ENCODE assay signal across 1 cellular context in the genomic region with DNA sequence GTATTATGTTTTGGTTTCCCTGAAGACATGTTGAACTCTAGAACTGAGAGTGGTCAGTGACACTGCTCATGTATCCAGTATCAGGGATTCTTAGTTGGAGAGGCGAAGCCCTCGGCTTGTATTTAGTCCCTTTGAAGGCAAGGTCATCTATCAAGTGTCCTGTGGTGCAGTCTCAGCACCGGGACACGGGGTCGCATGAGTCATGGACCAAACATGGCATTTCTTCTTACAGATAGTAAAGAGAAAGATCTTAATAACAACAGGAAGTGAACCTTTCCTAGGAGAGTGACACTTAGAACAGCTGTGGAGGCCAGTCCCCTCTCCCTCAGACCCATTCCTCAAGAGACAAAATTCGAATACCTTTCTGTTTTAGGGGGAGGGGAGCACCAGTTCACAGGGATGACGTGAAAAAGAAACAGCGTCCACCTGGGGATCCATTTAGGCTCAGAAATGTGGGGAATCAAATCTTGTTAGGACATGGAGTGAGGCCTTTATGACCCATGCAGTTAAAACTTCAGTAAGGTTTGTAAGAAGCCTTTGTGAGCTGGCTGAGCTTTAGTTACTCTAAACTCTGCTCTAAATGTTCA.
A peak's percentile ranks its signal among the peaks of the same experiment; 100 is the strongest.
TF ChIP-seq lines count a peak whose summit lies in the region.

No MANE protein-coding gene starts in this region.

TF ChIP-seq in K562, 482 proteins besides CTCF, POLR2A, EP300 and RAD21 (continued from another document and continues in another):
- TF ChIP-seq, protein P1, sequence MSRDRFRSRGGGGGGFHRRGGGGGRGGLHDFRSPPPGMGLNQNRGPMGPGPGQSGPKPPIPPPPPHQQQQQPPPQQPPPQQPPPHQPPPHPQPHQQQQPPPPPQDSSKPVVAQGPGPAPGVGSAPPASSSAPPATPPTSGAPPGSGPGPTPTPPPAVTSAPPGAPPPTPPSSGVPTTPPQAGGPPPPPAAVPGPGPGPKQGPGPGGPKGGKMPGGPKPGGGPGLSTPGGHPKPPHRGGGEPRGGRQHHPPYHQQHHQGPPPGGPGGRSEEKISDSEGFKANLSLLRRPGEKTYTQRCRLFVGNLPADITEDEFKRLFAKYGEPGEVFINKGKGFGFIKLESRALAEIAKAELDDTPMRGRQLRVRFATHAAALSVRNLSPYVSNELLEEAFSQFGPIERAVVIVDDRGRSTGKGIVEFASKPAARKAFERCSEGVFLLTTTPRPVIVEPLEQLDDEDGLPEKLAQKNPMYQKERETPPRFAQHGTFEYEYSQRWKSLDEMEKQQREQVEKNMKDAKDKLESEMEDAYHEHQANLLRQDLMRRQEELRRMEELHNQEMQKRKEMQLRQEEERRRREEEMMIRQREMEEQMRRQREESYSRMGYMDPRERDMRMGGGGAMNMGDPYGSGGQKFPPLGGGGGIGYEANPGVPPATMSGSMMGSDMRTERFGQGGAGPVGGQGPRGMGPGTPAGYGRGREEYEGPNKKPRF (IDR thresholded peaks at IDR 0.05; ENCODE audit: low read depth, low read length): no peak
- TF ChIP-seq HDAC2 (IDR thresholded peaks at IDR 0.05) (peak; percentile 65), HDAC1 (IDR thresholded peaks at IDR 0.05) (peak in 1 of 2 experiments; percentile 73; a peak in 2 of 4 replicates), NRF1 (conservative IDR thresholded peaks at IDR 0.05 in 1 of 2, IDR thresholded peaks at IDR 0.05 in 1 of 2) (0 out of 4 replicates have a peak, but pooled peaks have one; percentile 23 to 38), GABPA (tag; conservative IDR thresholded peaks at IDR 0.05; ENCODE audit: low read depth) (peak; percentile 59; the same call in 1 of the 2 replicates), NFE2 (IDR thresholded peaks at IDR 0.05; ENCODE audit: low read depth) (peak; percentile 70), ZNF76 (CRISPR knock-in tag; IDR thresholded peaks at IDR 0.05; ENCODE audit: borderline replicate concordance) (no peak), ZBED1 (IDR thresholded peaks at IDR 0.05) (peak; percentile 86; the same call in 1 of the 2 replicates), MAFF (IDR thresholded peaks at IDR 0.05; ENCODE audit: low read length) (peak; percentile 29; the same call in 1 of the 2 replicates), FOS (IDR thresholded peaks at IDR 0.05; ENCODE audit: extremely low read depth, insufficient read length) (peak; percentile 71), TBP (optimal IDR thresholded peaks at IDR 0.05; ENCODE audit: low read depth, low read length) (peak; percentile 59), C11orf30 (IDR thresholded peaks at IDR 0.05; ENCODE audit: low read depth) (peak; percentile 26; the same call in 1 of the 2 replicates), MAZ (CRISPR knock-in tag; conservative IDR thresholded peaks at IDR 0.05 in 1 of 2, IDR thresholded peaks at IDR 0.05 in 1 of 2) (peak in 1 of 2 experiments; percentile 46; a peak in 1 of 4 replicates), MTA1 (IDR thresholded peaks at IDR 0.05; ENCODE audit: borderline replicate concordance) (peak; percentile 29; the same call in 1 of the 2 replicates), KLF13 (tag; IDR thresholded peaks at IDR 0.05; ENCODE audit: borderline replicate concordance, low read depth) (0 out of 2 replicates have a peak, but pooled peaks have one; percentile 25), SIN3A (IDR thresholded peaks at IDR 0.05; ENCODE audit: borderline replicate concordance in 2 of 2, control insufficient read depth in 1 of 2, low read depth in 2 of 2, low read length in 2 of 2) (peak in 1 of 2 experiments; percentile 40; a peak in 1 of 4 replicates), NCOR1 (IDR thresholded peaks at IDR 0.05) (peak; percentile 81), LARP7 (IDR thresholded peaks at IDR 0.05) (no peak), JUND (IDR thresholded peaks at IDR 0.05; ENCODE audit: borderline replicate concordance, low read depth, low read length) (peak; percentile 100), JUND (tag; IDR thresholded peaks at IDR 0.05; ENCODE audit: borderline replicate concordance, low read depth, low read length) (peak; percentile 97; the same call in 2 of the 3 replicates), ZNF699 (CRISPR knock-in tag; IDR thresholded peaks at IDR 0.05; ENCODE audit: insufficient replicate concordance) (no peak), RCOR1 (IDR thresholded peaks at IDR 0.05; ENCODE audit: borderline replicate concordance in 1 of 2, low read depth in 2 of 2, low read length in 2 of 2) (peak; percentile 57 to 90; a peak in 3 of 4 replicates), GABPB1 (CRISPR knock-in tag; IDR thresholded peaks at IDR 0.05) (peak; percentile 54; the same call in 1 of the 2 replicates), NR2F6 (CRISPR knock-in tag; IDR thresholded peaks at IDR 0.05) (no peak), ZNF668 (CRISPR knock-in tag; IDR thresholded peaks at IDR 0.05) (no peak), PRPF4 (IDR thresholded peaks at IDR 0.05; ENCODE audit: insufficient read depth, low read depth, low read length, poor library complexity, severe bottlenecking) (no peak), MAFK (IDR thresholded peaks at IDR 0.05; ENCODE audit: low read length) (peak; percentile 56; the same call in 1 of the 2 replicates), KDM1A (IDR thresholded peaks at IDR 0.05) (peak; percentile 79 to 81; a peak in 3 of 4 replicates), HDGF (IDR thresholded peaks at IDR 0.05) (no peak), FOXM1 (IDR thresholded peaks at IDR 0.05; ENCODE audit: low read depth) (peak; percentile 41; the same call in 1 of the 2 replicates), FOXM1 (CRISPR knock-in tag; IDR thresholded peaks at IDR 0.05; ENCODE audit: low read depth) (no peak), MEF2A (IDR thresholded peaks at IDR 0.05; ENCODE audit: control insufficient read depth, low read depth, low read length) (peak; percentile 88)
- TF ChIP-seq, protein P2, sequence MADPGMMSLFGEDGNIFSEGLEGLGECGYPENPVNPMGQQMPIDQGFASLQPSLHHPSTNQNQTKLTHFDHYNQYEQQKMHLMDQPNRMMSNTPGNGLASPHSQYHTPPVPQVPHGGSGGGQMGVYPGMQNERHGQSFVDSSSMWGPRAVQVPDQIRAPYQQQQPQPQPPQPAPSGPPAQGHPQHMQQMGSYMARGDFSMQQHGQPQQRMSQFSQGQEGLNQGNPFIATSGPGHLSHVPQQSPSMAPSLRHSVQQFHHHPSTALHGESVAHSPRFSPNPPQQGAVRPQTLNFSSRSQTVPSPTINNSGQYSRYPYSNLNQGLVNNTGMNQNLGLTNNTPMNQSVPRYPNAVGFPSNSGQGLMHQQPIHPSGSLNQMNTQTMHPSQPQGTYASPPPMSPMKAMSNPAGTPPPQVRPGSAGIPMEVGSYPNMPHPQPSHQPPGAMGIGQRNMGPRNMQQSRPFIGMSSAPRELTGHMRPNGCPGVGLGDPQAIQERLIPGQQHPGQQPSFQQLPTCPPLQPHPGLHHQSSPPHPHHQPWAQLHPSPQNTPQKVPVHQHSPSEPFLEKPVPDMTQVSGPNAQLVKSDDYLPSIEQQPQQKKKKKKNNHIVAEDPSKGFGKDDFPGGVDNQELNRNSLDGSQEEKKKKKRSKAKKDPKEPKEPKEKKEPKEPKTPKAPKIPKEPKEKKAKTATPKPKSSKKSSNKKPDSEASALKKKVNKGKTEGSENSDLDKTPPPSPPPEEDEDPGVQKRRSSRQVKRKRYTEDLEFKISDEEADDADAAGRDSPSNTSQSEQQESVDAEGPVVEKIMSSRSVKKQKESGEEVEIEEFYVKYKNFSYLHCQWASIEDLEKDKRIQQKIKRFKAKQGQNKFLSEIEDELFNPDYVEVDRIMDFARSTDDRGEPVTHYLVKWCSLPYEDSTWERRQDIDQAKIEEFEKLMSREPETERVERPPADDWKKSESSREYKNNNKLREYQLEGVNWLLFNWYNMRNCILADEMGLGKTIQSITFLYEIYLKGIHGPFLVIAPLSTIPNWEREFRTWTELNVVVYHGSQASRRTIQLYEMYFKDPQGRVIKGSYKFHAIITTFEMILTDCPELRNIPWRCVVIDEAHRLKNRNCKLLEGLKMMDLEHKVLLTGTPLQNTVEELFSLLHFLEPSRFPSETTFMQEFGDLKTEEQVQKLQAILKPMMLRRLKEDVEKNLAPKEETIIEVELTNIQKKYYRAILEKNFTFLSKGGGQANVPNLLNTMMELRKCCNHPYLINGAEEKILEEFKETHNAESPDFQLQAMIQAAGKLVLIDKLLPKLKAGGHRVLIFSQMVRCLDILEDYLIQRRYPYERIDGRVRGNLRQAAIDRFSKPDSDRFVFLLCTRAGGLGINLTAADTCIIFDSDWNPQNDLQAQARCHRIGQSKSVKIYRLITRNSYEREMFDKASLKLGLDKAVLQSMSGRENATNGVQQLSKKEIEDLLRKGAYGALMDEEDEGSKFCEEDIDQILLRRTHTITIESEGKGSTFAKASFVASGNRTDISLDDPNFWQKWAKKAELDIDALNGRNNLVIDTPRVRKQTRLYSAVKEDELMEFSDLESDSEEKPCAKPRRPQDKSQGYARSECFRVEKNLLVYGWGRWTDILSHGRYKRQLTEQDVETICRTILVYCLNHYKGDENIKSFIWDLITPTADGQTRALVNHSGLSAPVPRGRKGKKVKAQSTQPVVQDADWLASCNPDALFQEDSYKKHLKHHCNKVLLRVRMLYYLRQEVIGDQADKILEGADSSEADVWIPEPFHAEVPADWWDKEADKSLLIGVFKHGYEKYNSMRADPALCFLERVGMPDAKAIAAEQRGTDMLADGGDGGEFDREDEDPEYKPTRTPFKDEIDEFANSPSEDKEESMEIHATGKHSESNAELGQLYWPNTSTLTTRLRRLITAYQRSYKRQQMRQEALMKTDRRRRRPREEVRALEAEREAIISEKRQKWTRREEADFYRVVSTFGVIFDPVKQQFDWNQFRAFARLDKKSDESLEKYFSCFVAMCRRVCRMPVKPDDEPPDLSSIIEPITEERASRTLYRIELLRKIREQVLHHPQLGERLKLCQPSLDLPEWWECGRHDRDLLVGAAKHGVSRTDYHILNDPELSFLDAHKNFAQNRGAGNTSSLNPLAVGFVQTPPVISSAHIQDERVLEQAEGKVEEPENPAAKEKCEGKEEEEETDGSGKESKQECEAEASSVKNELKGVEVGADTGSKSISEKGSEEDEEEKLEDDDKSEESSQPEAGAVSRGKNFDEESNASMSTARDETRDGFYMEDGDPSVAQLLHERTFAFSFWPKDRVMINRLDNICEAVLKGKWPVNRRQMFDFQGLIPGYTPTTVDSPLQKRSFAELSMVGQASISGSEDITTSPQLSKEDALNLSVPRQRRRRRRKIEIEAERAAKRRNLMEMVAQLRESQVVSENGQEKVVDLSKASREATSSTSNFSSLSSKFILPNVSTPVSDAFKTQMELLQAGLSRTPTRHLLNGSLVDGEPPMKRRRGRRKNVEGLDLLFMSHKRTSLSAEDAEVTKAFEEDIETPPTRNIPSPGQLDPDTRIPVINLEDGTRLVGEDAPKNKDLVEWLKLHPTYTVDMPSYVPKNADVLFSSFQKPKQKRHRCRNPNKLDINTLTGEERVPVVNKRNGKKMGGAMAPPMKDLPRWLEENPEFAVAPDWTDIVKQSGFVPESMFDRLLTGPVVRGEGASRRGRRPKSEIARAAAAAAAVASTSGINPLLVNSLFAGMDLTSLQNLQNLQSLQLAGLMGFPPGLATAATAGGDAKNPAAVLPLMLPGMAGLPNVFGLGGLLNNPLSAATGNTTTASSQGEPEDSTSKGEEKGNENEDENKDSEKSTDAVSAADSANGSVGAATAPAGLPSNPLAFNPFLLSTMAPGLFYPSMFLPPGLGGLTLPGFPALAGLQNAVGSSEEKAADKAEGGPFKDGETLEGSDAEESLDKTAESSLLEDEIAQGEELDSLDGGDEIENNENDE (IDR thresholded peaks at IDR 0.05; ENCODE audit: low read depth, low read length): no peak
- TF ChIP-seq, protein P3, sequence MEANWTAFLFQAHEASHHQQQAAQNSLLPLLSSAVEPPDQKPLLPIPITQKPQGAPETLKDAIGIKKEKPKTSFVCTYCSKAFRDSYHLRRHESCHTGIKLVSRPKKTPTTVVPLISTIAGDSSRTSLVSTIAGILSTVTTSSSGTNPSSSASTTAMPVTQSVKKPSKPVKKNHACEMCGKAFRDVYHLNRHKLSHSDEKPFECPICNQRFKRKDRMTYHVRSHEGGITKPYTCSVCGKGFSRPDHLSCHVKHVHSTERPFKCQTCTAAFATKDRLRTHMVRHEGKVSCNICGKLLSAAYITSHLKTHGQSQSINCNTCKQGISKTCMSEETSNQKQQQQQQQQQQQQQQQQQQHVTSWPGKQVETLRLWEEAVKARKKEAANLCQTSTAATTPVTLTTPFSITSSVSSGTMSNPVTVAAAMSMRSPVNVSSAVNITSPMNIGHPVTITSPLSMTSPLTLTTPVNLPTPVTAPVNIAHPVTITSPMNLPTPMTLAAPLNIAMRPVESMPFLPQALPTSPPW (CRISPR knock-in tag; IDR thresholded peaks at IDR 0.05): 0 out of 2 replicates have a peak, but pooled peaks have one; percentile 16
- TF ChIP-seq, protein P4, sequence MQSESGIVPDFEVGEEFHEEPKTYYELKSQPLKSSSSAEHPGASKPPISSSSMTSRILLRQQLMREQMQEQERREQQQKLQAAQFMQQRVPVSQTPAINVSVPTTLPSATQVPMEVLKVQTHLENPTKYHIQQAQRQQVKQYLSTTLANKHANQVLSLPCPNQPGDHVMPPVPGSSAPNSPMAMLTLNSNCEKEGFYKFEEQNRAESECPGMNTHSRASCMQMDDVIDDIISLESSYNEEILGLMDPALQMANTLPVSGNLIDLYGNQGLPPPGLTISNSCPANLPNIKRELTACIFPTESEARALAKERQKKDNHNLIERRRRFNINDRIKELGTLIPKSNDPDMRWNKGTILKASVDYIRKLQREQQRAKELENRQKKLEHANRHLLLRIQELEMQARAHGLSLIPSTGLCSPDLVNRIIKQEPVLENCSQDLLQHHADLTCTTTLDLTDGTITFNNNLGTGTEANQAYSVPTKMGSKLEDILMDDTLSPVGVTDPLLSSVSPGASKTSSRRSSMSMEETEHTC (IDR thresholded peaks at IDR 0.05): peak; percentile 86
- TF ChIP-seq, protein P5, sequence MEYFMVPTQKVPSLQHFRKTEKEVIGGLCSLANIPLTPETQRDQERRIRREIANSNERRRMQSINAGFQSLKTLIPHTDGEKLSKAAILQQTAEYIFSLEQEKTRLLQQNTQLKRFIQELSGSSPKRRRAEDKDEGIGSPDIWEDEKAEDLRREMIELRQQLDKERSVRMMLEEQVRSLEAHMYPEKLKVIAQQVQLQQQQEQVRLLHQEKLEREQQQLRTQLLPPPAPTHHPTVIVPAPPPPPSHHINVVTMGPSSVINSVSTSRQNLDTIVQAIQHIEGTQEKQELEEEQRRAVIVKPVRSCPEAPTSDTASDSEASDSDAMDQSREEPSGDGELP (CRISPR knock-in tag; IDR thresholded peaks at IDR 0.05; ENCODE audit: borderline replicate concordance): peak; percentile 84
- TF ChIP-seq, protein P6, sequence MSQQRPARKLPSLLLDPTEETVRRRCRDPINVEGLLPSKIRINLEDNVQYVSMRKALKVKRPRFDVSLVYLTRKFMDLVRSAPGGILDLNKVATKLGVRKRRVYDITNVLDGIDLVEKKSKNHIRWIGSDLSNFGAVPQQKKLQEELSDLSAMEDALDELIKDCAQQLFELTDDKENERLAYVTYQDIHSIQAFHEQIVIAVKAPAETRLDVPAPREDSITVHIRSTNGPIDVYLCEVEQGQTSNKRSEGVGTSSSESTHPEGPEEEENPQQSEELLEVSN (IDR thresholded peaks at IDR 0.05; ENCODE audit: borderline replicate concordance in 1 of 2, extremely low read depth in 1 of 2, insufficient read depth in 1 of 2, insufficient read length in 1 of 2, low read depth in 1 of 2, low read length in 1 of 2, poor library complexity in 1 of 2, severe bottlenecking in 1 of 2): no peak
